ENCODE assay signal across 1 cellular context in genomic region chr11:64026575-64027213, GRCh38.
TF ChIP-seq lines count a peak whose summit lies in the region.

No MANE protein-coding gene starts in this region.

TF ChIP-seq in H1, 55 proteins besides CTCF, POLR2A, EP300 and RAD21:
- TF ChIP-seq GTF2F1 (IDR thresholded peaks at IDR 0.05; ENCODE audit: borderline replicate concordance, low read depth, low read length) (no peak), JUN (IDR thresholded peaks at IDR 0.05; ENCODE audit: low read depth, low read length) (no peak), NRF1 (IDR thresholded peaks at IDR 0.05; ENCODE audit: low read depth, low read length) (no peak), SIN3A (conservative IDR thresholded peaks at IDR 0.05 in 1 of 2, IDR thresholded peaks at IDR 0.05 in 1 of 2; ENCODE audit: low read depth in 1 of 2, low read length in 2 of 2) (no peak), E2F6 (IDR thresholded peaks at IDR 0.05) (no peak), HDAC2 (IDR thresholded peaks at IDR 0.05; ENCODE audit: borderline replicate concordance in 1 of 2, low read depth in 2 of 2, low read length in 2 of 2) (peak in 1 of 2 experiments; percentile 80; a peak in 1 of 4 replicates), RNF2 (IDR thresholded peaks at IDR 0.05; ENCODE audit: borderline replicate concordance, low read depth, low read length, missing control alignments, poor library complexity, severe bottlenecking) (no peak), KDM1A (IDR thresholded peaks at IDR 0.05; ENCODE audit: borderline replicate concordance, low read length) (peak; percentile 87), SUZ12 (IDR thresholded peaks at IDR 0.05; ENCODE audit: low read length) (no peak)
